ENCODE assay signal across 8 cellular contexts in the genomic region with DNA sequence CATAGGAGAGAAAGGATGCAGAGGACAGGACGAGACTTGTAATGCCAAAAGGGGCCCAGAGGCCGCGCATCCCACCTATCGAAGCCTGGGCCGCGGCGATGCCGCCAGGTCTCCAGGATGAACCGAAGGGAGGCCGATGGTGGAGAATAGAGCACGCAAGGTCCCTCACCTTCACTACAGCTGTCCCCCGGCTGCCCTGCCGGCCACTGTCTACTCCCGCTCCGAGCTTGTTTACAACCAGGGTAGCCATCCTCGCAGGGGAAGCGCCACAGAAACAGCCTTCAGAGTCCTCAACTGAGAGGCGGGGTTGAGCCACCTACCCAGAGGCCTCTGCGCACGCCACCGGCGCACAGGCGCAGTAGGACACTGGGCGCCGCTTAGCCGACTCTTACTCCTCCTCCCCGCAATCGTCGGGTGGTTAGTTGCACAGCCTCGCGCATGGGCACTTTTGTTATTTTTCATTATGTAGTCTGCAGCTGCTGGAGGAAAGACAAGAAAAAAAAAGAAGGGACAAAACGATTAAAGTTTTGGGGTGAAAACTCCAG. TPM values are rescaled to one million over a fixed set of nuclear protein-coding genes. Genes with fewer than 3 reads are reported as not detected.
DNase-seq lines count a peak whose midpoint lies in the region; ATAC-seq, FAIRE-seq and TF ChIP-seq lines count a peak whose summit lies in the region.

A gene (minus strand): TSS at position 309 of the 545 bp plus-strand sequence. CDS start 59 bp downstream, at position 250.

- FAIRE-seq in H54 (lab: Jason Lieb, UNC) = peak; percentile 78

- H3F3A ChIP-seq in neural cell (ENCODE audit: insufficient read depth, low read length, poor library complexity, severe bottlenecking) = peaks cover 4% of the 10 kb centered on the region

- ATAC-seq in stimulated activated naive CD8-positive, alpha-beta T cell treated with anti-CD3 and anti-CD28 coated beads, Interleukin-15, amount 100 ng/mL, for 72 hours = peak; percentile 98

- TF ChIP-seq EP300 in neural cell (conservative IDR thresholded peaks at IDR 0.05; ENCODE audit: poor library complexity, severe bottlenecking) = peak; percentile 9

- no peaks in the 10 kb centered on the region for H3K27me3 ChIP-seq in neural cell (ENCODE audit: insufficient read depth, low read depth, low read length)

- peak within 1 kb of the TSS; percentile 99 for H3K4me2 ChIP-seq in neural cell (ENCODE audit: low read length)

- no peak for TF ChIP-seq RAD21 in neural cell (conservative IDR thresholded peaks at IDR 0.05)

- no peaks in the 10 kb centered on the region for H3K27me3 Mint-ChIP-seq in activated T-helper 2 cell treated with anti-CD3 and anti-CD28 coated beads, Interferon-gamma antibody, Interleukin-2, Interleukin-4, amounts not matched to agents 10 μg/mL and 5 μg/mL and 100 μg/mL, durations not matched to agents 14 hours and 24 hours and 36 hours (ENCODE audit: low read depth)
- H3K27me3 Mint-ChIP-seq in stimulated activated naive CD8-positive, alpha-beta T cell treated with anti-CD3 and anti-CD28 coated beads, Interleukin-15, amount 100 ng/mL, for 72 hours = no peaks in the 10 kb centered on the region

- no peaks in the 10 kb centered on the region for H3K36me3 ChIP-seq in neural cell (ENCODE audit: insufficient read depth, low read length)

- no peaks in the 10 kb centered on the region for H4K20me1 ChIP-seq in neural cell (ENCODE audit: insufficient read depth)

- H2AFZ ChIP-seq in neural cell (ENCODE audit: low read depth, low read length) = peak within 1 kb of the TSS; percentile 98

- peak; percentile 74; the same call in 1 of the 2 replicates for TF ChIP-seq POLR2A in H54 (IDR thresholded peaks at IDR 0.05; ENCODE audit: low read depth, low read length)

- CTCF ChIA-PET in RWPE1 (lab: Yijun Ruan, JAX) = interaction anchor here (0.6 to 0.9 kb wide), 3 partner anchors 42 to 892 kb away, joined by 3 to 5 read pairs (median 4); no protein-coding TSS in a partner anchor

- POLR2A ChIA-PET in RWPE1 (lab: Yijun Ruan, JAX; ENCODE audit: low non-redundant PET) = no interaction called here

- peaks cover 10% of the 10 kb centered on the region for H3K36me3 Mint-ChIP-seq in activated T-helper 2 cell treated with anti-CD3 and anti-CD28 coated beads, Interferon-gamma antibody, Interleukin-2, Interleukin-4, amounts not matched to agents 10 μg/mL and 5 μg/mL and 100 μg/mL, durations not matched to agents 14 hours and 24 hours and 36 hours (ENCODE audit: low read depth)

- H3K9me3 Mint-ChIP-seq in activated T-helper 2 cell treated with anti-CD3 and anti-CD28 coated beads, Interferon-gamma antibody, Interleukin-2, Interleukin-4, amounts not matched to agents 10 μg/mL and 5 μg/mL and 100 μg/mL, durations not matched to agents 14 hours and 24 hours and 36 hours = no peaks in the 10 kb centered on the region
- no peaks in the 10 kb centered on the region for H3K9me3 Mint-ChIP-seq in stimulated activated naive CD8-positive, alpha-beta T cell treated with anti-CD3 and anti-CD28 coated beads, Interleukin-15, amount 100 ng/mL, for 72 hours

- H3K4me3 ChIP-seq in fibroblast of the aortic adventitia (ENCODE audit: low read depth, low read length) (peak within 1 kb of the TSS; percentile 97), neural cell (ENCODE audit: low read length) (peak within 1 kb of the TSS; percentile 98)

- peak within 1 kb of the TSS; percentile 97 for H3K9ac ChIP-seq in neural cell (ENCODE audit: low read length)

- no peaks in the 10 kb centered on the region for H3K9me3 ChIP-seq in neural cell (ENCODE audit: low read length)

- peaks cover 23% of the 10 kb centered on the region for H3K4me1 Mint-ChIP-seq in activated T-helper 2 cell treated with anti-CD3 and anti-CD28 coated beads, Interferon-gamma antibody, Interleukin-2, Interleukin-4, amounts not matched to agents 10 μg/mL and 5 μg/mL and 100 μg/mL, durations not matched to agents 14 hours and 24 hours and 36 hours (ENCODE audit: low read depth)
- peaks cover 31% of the 10 kb centered on the region for H3K4me1 Mint-ChIP-seq in stimulated activated naive CD8-positive, alpha-beta T cell treated with anti-CD3 and anti-CD28 coated beads, Interleukin-15, amount 100 ng/mL, for 72 hours

- H3K9me2 ChIP-seq in neural cell (ENCODE audit: insufficient read depth, low read length) = no peaks in the 10 kb centered on the region

- intact Hi-C loops in activated T-helper 2 cell treated with anti-CD3 and anti-CD28 coated beads, Interferon-gamma antibody, Interleukin-2, Interleukin-4, amounts not matched to agents 10 μg/mL and 5 μg/mL and 100 μg/mL, durations not matched to agents 14 hours and 24 hours and 36 hours (cut with micrococcal nuclease) = loop anchor here (1.0 to 10.0 kb wide), 7 partner anchors 61 to 1543 kb away; a partner anchor contains a TSS

- peak within 1 kb of the TSS; percentile 99 for H3K4me3 Mint-ChIP-seq in activated T-helper 2 cell treated with anti-CD3 and anti-CD28 coated beads, Interferon-gamma antibody, Interleukin-2, Interleukin-4, amounts not matched to agents 10 μg/mL and 5 μg/mL and 100 μg/mL, durations not matched to agents 14 hours and 24 hours and 36 hours (ENCODE audit: low read depth)
- peak within 1 kb of the TSS; percentile 94 to 95 for H3K4me3 Mint-ChIP-seq in stimulated activated naive CD8-positive, alpha-beta T cell treated with anti-CD3 and anti-CD28 coated beads, Interleukin-15, amount 100 ng/mL, for 72 hours

- peak; percentile 96 for DNase-seq in ELF-1 (ENCODE audit: low read depth, low spot score)
- DNase-seq in H54 (ENCODE audit: insufficient read length, low spot score) = peak; percentile 80
- DNase-seq in LoVo (ENCODE audit: low spot score) = peak; percentile 97
- DNase-seq in RWPE1 (ENCODE audit: low spot score) = peak; percentile 93
- DNase-seq in activated T-helper 2 cell treated with anti-CD3 and anti-CD28 coated beads, Interferon-gamma antibody, Interleukin-2, Interleukin-4, amounts not matched to agents 10 μg/mL and 5 μg/mL and 100 μg/mL, durations not matched to agents 14 hours and 24 hours and 36 hours (ENCODE audit: low spot score) = peak; percentile 91
- DNase-seq in fibroblast of the aortic adventitia (ENCODE audit: low read depth) = peak; percentile 92
- peak; percentile 90 to 93 for DNase-seq in stimulated activated naive CD8-positive, alpha-beta T cell treated with anti-CD3 and anti-CD28 coated beads, Interleukin-15, amount 100 ng/mL, for 72 hours

- TF ChIP-seq CTCF in RWPE1 (conservative IDR thresholded peaks at IDR 0.05; ENCODE audit: low read depth) (no peak), fibroblast of the aortic adventitia (IDR thresholded peaks at IDR 0.05; ENCODE audit: insufficient read depth, low read length) (no peak), neural cell (IDR thresholded peaks at IDR 0.05; ENCODE audit: poor library complexity, severe bottlenecking) (peak; percentile 46)

- H3K27ac ChIP-seq in RWPE1 = peak within 1 kb of the TSS; percentile 84
- peak within 1 kb of the TSS; percentile 93 for H3K27ac ChIP-seq in neural cell (ENCODE audit: low read length)

- peaks cover 83% of the 10 kb centered on the region for H3K79me2 ChIP-seq in neural cell (replicated peaks; ENCODE audit: insufficient read depth, low read length)

- H3K27ac Mint-ChIP-seq in activated T-helper 2 cell treated with anti-CD3 and anti-CD28 coated beads, Interferon-gamma antibody, Interleukin-2, Interleukin-4, amounts not matched to agents 10 μg/mL and 5 μg/mL and 100 μg/mL, durations not matched to agents 14 hours and 24 hours and 36 hours = peak within 1 kb of the TSS; percentile 99
- H3K27ac Mint-ChIP-seq in stimulated activated naive CD8-positive, alpha-beta T cell treated with anti-CD3 and anti-CD28 coated beads, Interleukin-15, amount 100 ng/mL, for 72 hours = peak within 1 kb of the TSS; percentile 98 to 99

TF ChIP-seq in neural cell, 6 proteins besides CTCF, POLR2A, EP300 and RAD21:
- TF ChIP-seq TAF1 (IDR thresholded peaks at IDR 0.05; ENCODE audit: low read depth) (peak; percentile 34), MXI1 (conservative IDR thresholded peaks at IDR 0.05; ENCODE audit: poor library complexity, severe bottlenecking) (peak; percentile 63), SMC3 (conservative IDR thresholded peaks at IDR 0.05; ENCODE audit: poor library complexity) (peak; percentile 55), EZH2 (IDR thresholded peaks at IDR 0.05; ENCODE audit: borderline replicate concordance, insufficient read depth, low read length, poor library complexity, severe bottlenecking) (no peak), POLR2AphosphoS5 (IDR thresholded peaks at IDR 0.05) (peak; percentile 94)
- TF ChIP-seq, protein P1, sequence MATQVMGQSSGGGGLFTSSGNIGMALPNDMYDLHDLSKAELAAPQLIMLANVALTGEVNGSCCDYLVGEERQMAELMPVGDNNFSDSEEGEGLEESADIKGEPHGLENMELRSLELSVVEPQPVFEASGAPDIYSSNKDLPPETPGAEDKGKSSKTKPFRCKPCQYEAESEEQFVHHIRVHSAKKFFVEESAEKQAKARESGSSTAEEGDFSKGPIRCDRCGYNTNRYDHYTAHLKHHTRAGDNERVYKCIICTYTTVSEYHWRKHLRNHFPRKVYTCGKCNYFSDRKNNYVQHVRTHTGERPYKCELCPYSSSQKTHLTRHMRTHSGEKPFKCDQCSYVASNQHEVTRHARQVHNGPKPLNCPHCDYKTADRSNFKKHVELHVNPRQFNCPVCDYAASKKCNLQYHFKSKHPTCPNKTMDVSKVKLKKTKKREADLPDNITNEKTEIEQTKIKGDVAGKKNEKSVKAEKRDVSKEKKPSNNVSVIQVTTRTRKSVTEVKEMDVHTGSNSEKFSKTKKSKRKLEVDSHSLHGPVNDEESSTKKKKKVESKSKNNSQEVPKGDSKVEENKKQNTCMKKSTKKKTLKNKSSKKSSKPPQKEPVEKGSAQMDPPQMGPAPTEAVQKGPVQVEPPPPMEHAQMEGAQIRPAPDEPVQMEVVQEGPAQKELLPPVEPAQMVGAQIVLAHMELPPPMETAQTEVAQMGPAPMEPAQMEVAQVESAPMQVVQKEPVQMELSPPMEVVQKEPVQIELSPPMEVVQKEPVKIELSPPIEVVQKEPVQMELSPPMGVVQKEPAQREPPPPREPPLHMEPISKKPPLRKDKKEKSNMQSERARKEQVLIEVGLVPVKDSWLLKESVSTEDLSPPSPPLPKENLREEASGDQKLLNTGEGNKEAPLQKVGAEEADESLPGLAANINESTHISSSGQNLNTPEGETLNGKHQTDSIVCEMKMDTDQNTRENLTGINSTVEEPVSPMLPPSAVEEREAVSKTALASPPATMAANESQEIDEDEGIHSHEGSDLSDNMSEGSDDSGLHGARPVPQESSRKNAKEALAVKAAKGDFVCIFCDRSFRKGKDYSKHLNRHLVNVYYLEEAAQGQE (IDR thresholded peaks at IDR 0.05; ENCODE audit: borderline replicate concordance) = peak; percentile 34

RNA-seq across cellular contexts. Expression of the gene that starts here (rescaled TPM):
- total RNA-seq in activated T-helper 2 cell treated with anti-CD3 and anti-CD28 coated beads, Interferon-gamma antibody, Interleukin-2, Interleukin-4, amounts not matched to agents 10 μg/mL and 5 μg/mL and 100 μg/mL, durations not matched to agents 14 hours and 24 hours and 36 hours = 5.2 and 5.3 TPM in 2 replicates
- total RNA-seq in fibroblast of the aortic adventitia (ENCODE audit: low replicate concordance) = 16.6 and 21.8 TPM in 2 replicates
- 28.2 and 29.0 TPM in 2 replicates for polyA plus RNA-seq in neural cell
- 97.7 and 100 TPM in 2 replicates for polyA minus RNA-seq in neural cell

Comparison
In these comparisons a context has a peak if more than half of its experiments do, and no peak if none do; other contexts are left out.
1. Peak in every context shown above with its lines: DNase-seq, ATAC-seq, H3K4me3 ChIP-seq and H3K27ac ChIP-seq.